In genomic region chr18:12007063-12007462, GRCh38 we compare ENCODE assay signal across 1 cellular context.
TF ChIP-seq lines count a peak whose summit lies in the region.

No MANE protein-coding gene starts in this region.

TF ChIP-seq in HepG2, 621 proteins besides CTCF, POLR2A, EP300 and RAD21 (continued from another document):
- no peak for TF ChIP-seq ZNF609 (CRISPR knock-in tag; IDR thresholded peaks at IDR 0.05; ENCODE audit: borderline replicate concordance)
- TF ChIP-seq ZEB1 (IDR thresholded peaks at IDR 0.05; ENCODE audit: insufficient replicate concordance, low read depth), result no peak
- no peak for TF ChIP-seq FOXA3 (CRISPR knock-in tag; IDR thresholded peaks at IDR 0.05)
- no peak for TF ChIP-seq BCLAF1 (IDR thresholded peaks at IDR 0.05)
- no peak for TF ChIP-seq TEAD2 (CRISPR knock-in tag; IDR thresholded peaks at IDR 0.05)
- no peak for TF ChIP-seq ZNF572 (CRISPR knock-in tag; IDR thresholded peaks at IDR 0.05)
- TF ChIP-seq MTF1 (CRISPR knock-in tag; IDR thresholded peaks at IDR 0.05), result no peak
- TF ChIP-seq ZNF850 (CRISPR knock-in tag; conservative IDR thresholded peaks at IDR 0.05), result no peak
- no peak for TF ChIP-seq ZNF615 (CRISPR knock-in tag; IDR thresholded peaks at IDR 0.05; ENCODE audit: borderline replicate concordance)
- no peak for TF ChIP-seq RARG (CRISPR knock-in tag; IDR thresholded peaks at IDR 0.05; ENCODE audit: low read depth)
- no peak for TF ChIP-seq FOXC1 (CRISPR knock-in tag; IDR thresholded peaks at IDR 0.05; ENCODE audit: borderline replicate concordance)
- TF ChIP-seq ZZZ3 (CRISPR knock-in tag; IDR thresholded peaks at IDR 0.05; ENCODE audit: borderline replicate concordance), result no peak
- no peak for TF ChIP-seq ZNF878 (CRISPR knock-in tag; IDR thresholded peaks at IDR 0.05)
- TF ChIP-seq E2F1 (CRISPR knock-in tag; IDR thresholded peaks at IDR 0.05), result no peak
- TF ChIP-seq FIP1L1 (IDR thresholded peaks at IDR 0.05; ENCODE audit: borderline replicate concordance, insufficient read depth, low read depth, low read length), result no peak
- TF ChIP-seq MTERF4 (CRISPR knock-in tag; IDR thresholded peaks at IDR 0.05), result no peak
